In genomic region chr18:12218603-12219002, GRCh38 we compare ENCODE assay signal across 11 cellular contexts. TPM values are rescaled to one million over a fixed set of nuclear protein-coding genes. Genes with fewer than 3 reads are reported as not detected.
"Had no signal": no experiment of that assay in that cellular context is flagged by ENCODE, and none has a peak within 500 bp of the region (broad histone marks: within the 10 kb centered on the region; RNA-seq: fewer than 3 reads in every experiment).

No MANE protein-coding gene starts in this region.

RNA-seq across cellular contexts. Expression of gene CIDEA, which starts 35.6 kb away (rescaled TPM):
- total RNA-seq: activated CD4-positive, alpha-beta memory T cell treated with anti-CD3 and anti-CD28 coated beads for 36 hours; activated CD4-positive, alpha-beta T cell treated with anti-CD3 and anti-CD28 coated beads for 36 hours; activated naive CD4-positive, alpha-beta T cell treated with anti-CD3 and anti-CD28 coated beads for 36 hours; activated naive CD4-positive, alpha-beta T cell treated with anti-CD3 and anti-CD28 coated beads, Interleukin-2, amount 50 U/mL, for 72 hours; activated T-cell treated with anti-CD3 and anti-CD28 coated beads, Interleukin-2, amount 50 U/mL, for 4 hours; activated T-helper 1 cell treated with anti-CD3 and anti-CD28 coated beads, Interleukin-12 subunit alpha, Interleukin-12 subunit beta, Interleukin-2, Interleukin-4 antibody, amounts not matched to agents 30 ng/mL and 10 ng/mL and 1 ng/mL, durations not matched to agents 14 hours and 24 hours and 36 hours; LHCN-M2; OCI-LY7; SK-MEL-5; T-cell; T-helper 17 cell had no signal
